In the genomic region with DNA sequence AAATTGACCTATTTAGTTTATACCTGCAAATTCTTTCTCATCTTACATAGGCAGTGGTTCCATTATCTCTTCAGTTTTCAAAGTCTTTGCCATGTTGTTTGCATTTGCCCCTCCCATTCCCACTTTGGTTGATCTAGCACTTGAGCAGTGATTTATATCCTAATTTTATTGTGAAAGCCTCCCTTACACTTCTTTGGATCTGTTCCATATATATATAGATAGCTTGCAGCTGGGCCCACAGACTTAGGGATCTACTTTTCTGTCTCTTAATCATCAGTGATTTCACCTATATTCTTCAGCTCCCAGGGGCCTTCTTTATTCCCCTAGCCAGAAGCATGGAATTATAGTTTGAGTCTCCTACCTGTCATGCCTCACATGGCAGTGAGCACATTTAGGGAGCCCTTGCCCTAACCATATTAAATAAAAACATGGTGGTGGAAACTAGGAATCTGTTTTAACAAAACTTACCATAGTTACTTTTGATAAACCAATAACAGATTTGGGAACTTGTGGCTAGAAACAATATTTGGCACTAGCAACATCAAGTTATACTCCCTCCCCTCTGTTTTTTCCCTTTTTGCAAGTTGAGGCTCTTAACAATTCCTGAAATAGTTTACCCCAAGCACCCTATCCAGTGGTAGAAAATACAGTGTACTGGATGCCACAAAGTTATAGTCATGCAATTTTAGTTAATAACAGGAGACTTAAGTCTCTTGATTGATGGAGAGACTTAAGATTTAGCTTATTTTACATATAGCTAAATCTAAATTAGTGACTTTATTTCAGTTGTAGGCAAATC, we compare ENCODE assay signal across 16 cellular contexts. TPM values are rescaled to one million over a fixed set of nuclear protein-coding genes. Genes with fewer than 3 reads are reported as not detected.
DNase-seq lines count a peak whose midpoint lies in the region; ATAC-seq and TF ChIP-seq lines count a peak whose summit lies in the region.
"Had no signal": no experiment of that assay in that cellular context is flagged by ENCODE, and none has a peak within 500 bp of the region (broad histone marks: within the 10 kb centered on the region; RNA-seq: fewer than 3 reads in every experiment).

No MANE protein-coding gene starts in this region.

- TF ChIP-seq CTCF in AG04449 (IDR thresholded peaks at IDR 0.05; ENCODE audit: insufficient read depth, low read length, missing control alignments) (no peak), foreskin keratinocyte (conservative IDR thresholded peaks at IDR 0.05) (no peak), GM10266 (IDR thresholded peaks at IDR 0.05; ENCODE audit: control insufficient read depth, insufficient read depth, low read depth, missing control alignments) (no peak)

- CTCF ChIA-PET in AG04449 (lab: Yijun Ruan, JAX) = interaction anchor here (1.3 kb wide), 1 partner anchor 12 kb away, joined by 4 read pairs; no protein-coding TSS in a partner anchor

- POLR2A ChIA-PET in AG04449 (lab: Yijun Ruan, JAX) = no interaction called here

- H3K4me3 ChIP-seq in AG04449 (ENCODE audit: low read depth, low read length) (no peak overlapping the region), SK-N-MC (peak overlapping the region; percentile 19; the same call in 1 of the 2 replicates)
- H3K4me3 ChIP-seq: adrenal gland, gastroesophageal sphincter had no signal

- no peaks in the 10 kb centered on the region for H3K9me3 ChIP-seq in SK-N-MC (ENCODE audit: low read depth, low read length)
- H3K9me3 ChIP-seq: adrenal gland, gastroesophageal sphincter had no signal

- DNase-seq in AG04449 (ENCODE audit: low read depth, low spot score) (peak; percentile 54), GM04503 (ENCODE audit: low read depth) (peak; percentile 23), SK-N-MC (ENCODE audit: low read depth, low spot score) (peak; percentile 30), foreskin keratinocyte (peak; percentile 5 to 28), SW480 (ENCODE audit: low spot score) (no peak), GM10266 (ENCODE audit: extremely low spot score) (no peak)
- DNase-seq in activated CD4-positive, alpha-beta T cell treated with anti-CD3 and anti-CD28 coated beads for 48 hours = no peak
- DNase-seq: activated CD4-positive, CD25-positive, alpha-beta regulatory T cell treated with anti-CD3 and anti-CD28 coated beads, Interleukin-2, amount 50 U/mL, for 72 hours; activated T-cell treated with anti-CD3 and anti-CD28 coated beads for 4 hours; adrenal gland; AML-193; DMS79; NCI-H2171 treated with DMSO at 0.1 percent for 48 hours; posterior cingulate gyrus had no signal

- H3K4me1 ChIP-seq in foreskin keratinocyte = no peaks in the 10 kb centered on the region

- H3K27me3 ChIP-seq in foreskin keratinocyte = no peaks in the 10 kb centered on the region
- H3K27me3 ChIP-seq: adrenal gland, gastroesophageal sphincter had no signal

- H3K27ac ChIP-seq in SK-N-MC (peak overlapping the region; percentile 48; the same call in 1 of the 2 replicates), foreskin keratinocyte (no peak overlapping the region)
- H3K27ac ChIP-seq: adrenal gland, gastroesophageal sphincter had no signal

- H3K36me3 ChIP-seq in SK-N-MC (ENCODE audit: insufficient read depth, low read length) = peaks cover 4% of the 10 kb centered on the region; the same call in 1 of the 2 replicates
- H3K36me3 ChIP-seq: adrenal gland, gastroesophageal sphincter had no signal

- no peak overlapping the region for H3K9ac ChIP-seq in SK-N-MC (ENCODE audit: insufficient read length)

- no peak for ATAC-seq in foreskin keratinocyte
- ATAC-seq in GM21526 (IDR thresholded peaks at IDR 0.05; ENCODE audit: low FRiP score, unreplicated experiment) = no peak
- ATAC-seq: gastroesophageal sphincter had no signal

RNA-seq across cellular contexts. Expression of a gene that starts 41.7 kb away (rescaled TPM):
- 63.6 and 66.9 TPM in 2 replicates for total RNA-seq in foreskin keratinocyte
- 24.4 and 26.2 TPM in 2 replicates for polyA plus RNA-seq in foreskin keratinocyte

Comparison
In these comparisons a context has a peak if more than half of its experiments do, and no peak if none do; other contexts are left out.
1. DNase-seq: peak in AG04449 (single experiment), GM04503 (single experiment), SK-N-MC (single experiment) and foreskin keratinocyte (2 of 2); none in activated CD4-positive, alpha-beta T cell treated with anti-CD3 and anti-CD28 coated beads for 48 hours (single experiment), SW480 (single experiment) and GM10266 (single experiment).